Comparison of ENCODE assay signal across 17 cellular contexts in genomic region chr3:110654820-110655522, GRCh38.
DNase-seq lines count a peak whose midpoint lies in the region; ATAC-seq and TF ChIP-seq lines count a peak whose summit lies in the region.
"Had no signal": no experiment of that assay in that cellular context is flagged by ENCODE, and none has a peak within 500 bp of the region (broad histone marks: within the 10 kb centered on the region; RNA-seq: fewer than 3 reads in every experiment).

No MANE protein-coding gene starts in this region.

- H4K8ac ChIP-seq in IMR-90 (ENCODE audit: low read depth in 2 of 2, low read length in 2 of 2), result no peak overlapping the region

- TF ChIP-seq POLR2A in IMR-90 (IDR thresholded peaks at IDR 0.05; ENCODE audit: low read depth, low read length), result no peak

- H3K23ac ChIP-seq in IMR-90 (ENCODE audit: low read depth, low read length), result no peak overlapping the region

- no peaks in the 10 kb centered on the region for H3K27me3 Mint-ChIP-seq in activated naive CD8-positive, alpha-beta T cell treated with anti-CD3 and anti-CD28 coated beads, Interleukin-2, amount 50 U/mL, for 24 hours
- H3K27me3 Mint-ChIP-seq in activated CD8-positive, alpha-beta T cell treated with anti-CD3 and anti-CD28 coated beads for 36 hours, result no peaks in the 10 kb centered on the region

- TF ChIP-seq CTCF in 22Rv1 (IDR thresholded peaks at IDR 0.05) (no peak), IMR-90 (conservative IDR thresholded peaks at IDR 0.05; ENCODE audit: low read depth, low read length) (no peak), BE2C (IDR thresholded peaks at IDR 0.05; ENCODE audit: low read depth, low read length) (no peak)
- TF ChIP-seq CTCF in activated CD8-positive, alpha-beta T cell treated with anti-CD3 and anti-CD28 coated beads for 36 hours (IDR thresholded peaks at IDR 0.05), result no peak

- H3K4me1 ChIP-seq in IMR-90 (ENCODE audit: control insufficient read depth, insufficient read depth, low read length) (peaks cover 4% of the 10 kb centered on the region; the same call in 1 of the 2 replicates), mucosa of rectum (ENCODE audit: control insufficient read depth in 2 of 2, insufficient read depth in 2 of 2, low read length in 2 of 2) (peaks cover 6 to 14% of the 10 kb centered on the region in 2 donors), BE2C (no peaks in the 10 kb centered on the region)

- no peak overlapping the region for H3K27ac Mint-ChIP-seq in activated naive CD8-positive, alpha-beta T cell treated with anti-CD3 and anti-CD28 coated beads, Interleukin-2, amount 50 U/mL, for 24 hours
- no peak overlapping the region for H3K27ac Mint-ChIP-seq in activated CD8-positive, alpha-beta T cell treated with anti-CD3 and anti-CD28 coated beads for 36 hours

- no peak for ATAC-seq in IMR-90 (ENCODE audit: low read depth)
- peak; percentile 81 for ATAC-seq in left colon
- ATAC-seq in activated naive CD8-positive, alpha-beta T cell treated with anti-CD3 and anti-CD28 coated beads, Interleukin-2, amount 50 U/mL, for 24 hours, result no peak
- ATAC-seq in activated CD8-positive, alpha-beta T cell treated with anti-CD3 and anti-CD28 coated beads for 36 hours, result no peak
- no peak for ATAC-seq in GM19035 (IDR thresholded peaks at IDR 0.05; ENCODE audit: unreplicated experiment)
- ATAC-seq: GM12878 had no signal

- no peak overlapping the region for H3K4me2 ChIP-seq in IMR-90 (ENCODE audit: low read depth, low read length)

- H2BK120ac ChIP-seq in IMR-90 (ENCODE audit: low read depth, low read length), result no peak overlapping the region

- H2AK9ac ChIP-seq in IMR-90 (replicated peaks; ENCODE audit: low read depth, low read length, poor library complexity), result no peak overlapping the region

- no peak overlapping the region for H2BK5ac ChIP-seq in IMR-90 (ENCODE audit: low read depth, low read length, poor library complexity, severe bottlenecking)

- no peak overlapping the region for H4K5ac ChIP-seq in IMR-90 (ENCODE audit: low read depth, low read length)

- H3K4me3 ChIP-seq in IMR-90 (ENCODE audit: insufficient read depth, low read depth, low read length), result no peak overlapping the region
- H3K4me3 ChIP-seq in mucosa of rectum (ENCODE audit: low read length in 2 of 2), result peak overlapping the region in 1 of 2 donors; percentile 18
- H3K4me3 ChIP-seq in BE2C (ENCODE audit: low read depth, low read length), result no peak overlapping the region
- H3K4me3 ChIP-seq: GM12878, SJSA1 had no signal

- H2AFZ ChIP-seq in IMR-90 (replicated peaks; ENCODE audit: low read length, poor library complexity), result no peak overlapping the region

- H3K9me1 ChIP-seq in IMR-90 (ENCODE audit: insufficient read depth, low read length), result 0 out of 2 replicates have a peak, but pooled peaks cover 2% of the 10 kb centered on the region

- no peak overlapping the region for H3K56ac ChIP-seq in IMR-90 (ENCODE audit: extremely low read depth, insufficient read depth, low read length)

- intact Hi-C loops in IMR-90 (cut with micrococcal nuclease) (no loop called here), left colon (cut with DNase I, micrococcal nuclease) (no loop called here)
- intact Hi-C loops in activated CD8-positive, alpha-beta T cell treated with anti-CD3 and anti-CD28 coated beads for 36 hours (cut with micrococcal nuclease), result no loop called here

- TF ChIP-seq RAD21 in IMR-90 (IDR thresholded peaks at IDR 0.05; ENCODE audit: low read length), result no peak

- in situ Hi-C loops in IMR-90 (cut with MboI; ENCODE audit: low sequenced_read_pairs), result no loop called here

- no peaks in the 10 kb centered on the region for H3K36me3 Mint-ChIP-seq in activated naive CD8-positive, alpha-beta T cell treated with anti-CD3 and anti-CD28 coated beads, Interleukin-2, amount 50 U/mL, for 24 hours (ENCODE audit: low read depth)
- H3K36me3 Mint-ChIP-seq in activated CD8-positive, alpha-beta T cell treated with anti-CD3 and anti-CD28 coated beads for 36 hours (ENCODE audit: low read depth), result no peaks in the 10 kb centered on the region

- no peak overlapping the region for H2AK5ac ChIP-seq in IMR-90 (ENCODE audit: low read depth, low read length)

- no TSS peak for BruUV-seq in IMR-90 (replicated peaks; lab: Mats Ljungman, UMichigan)

- DNase-seq in IMR-90 (no peak), left colon (no peak), BE2C (no peak)
- no peak for DNase-seq in activated naive CD8-positive, alpha-beta T cell treated with anti-CD3 and anti-CD28 coated beads, Interleukin-2, amount 50 U/mL, for 24 hours
- no peak for DNase-seq in activated CD8-positive, alpha-beta T cell treated with anti-CD3 and anti-CD28 coated beads for 36 hours
- DNase-seq: C1 segment of cervical spinal cord, DMS 273 treated with DMSO at 0.1 percent for 48 hours, GDM1, KBM-7, NCI-H1436, NCI-H2081 treated with DMSO at 0.1 percent for 48 hours, NCI-H510A treated with DMSO at 0.1 percent for 48 hours had no signal

- no peaks in the 10 kb centered on the region for H3K27me3 ChIP-seq in IMR-90 (ENCODE audit: control insufficient read depth, insufficient read depth, low read length)
- H3K27me3 ChIP-seq in mucosa of rectum (ENCODE audit: control insufficient read depth in 2 of 2, insufficient read depth in 2 of 2, low read length in 2 of 2), result no peaks in the 10 kb centered on the region
- H3K27me3 ChIP-seq in BE2C, result no peaks in the 10 kb centered on the region
- H3K27me3 ChIP-seq: SJSA1 had no signal

- no peak overlapping the region for H4K91ac ChIP-seq in IMR-90 (ENCODE audit: insufficient read depth, low read depth, low read length)

- no peak overlapping the region for H3K4ac ChIP-seq in IMR-90 (ENCODE audit: low read depth, low read length)

- H3K18ac ChIP-seq in IMR-90 (ENCODE audit: low read depth, low read length), result no peak overlapping the region

- no CpG with 5 or more reads among the region's 3 CpGs for WGBS in IMR-90 (ENCODE audit: extremely low coverage in 2 of 2, insufficient read length in 1 of 2), 2 experiments

- no peaks in the 10 kb centered on the region for H3K4me1 Mint-ChIP-seq in activated naive CD8-positive, alpha-beta T cell treated with anti-CD3 and anti-CD28 coated beads, Interleukin-2, amount 50 U/mL, for 24 hours
- no peaks in the 10 kb centered on the region for H3K4me1 Mint-ChIP-seq in activated CD8-positive, alpha-beta T cell treated with anti-CD3 and anti-CD28 coated beads for 36 hours (ENCODE audit: low read depth)

- no peak overlapping the region for H2BK15ac ChIP-seq in IMR-90 (ENCODE audit: low read depth, low read length)

- H3K79me1 ChIP-seq in IMR-90 (ENCODE audit: low read depth in 1 of 2, low read length in 2 of 2), result no peaks in the 10 kb centered on the region

- H3K4me3 Mint-ChIP-seq in activated naive CD8-positive, alpha-beta T cell treated with anti-CD3 and anti-CD28 coated beads, Interleukin-2, amount 50 U/mL, for 24 hours, result no peak overlapping the region
- no peak overlapping the region for H3K4me3 Mint-ChIP-seq in activated CD8-positive, alpha-beta T cell treated with anti-CD3 and anti-CD28 coated beads for 36 hours

- H3K27ac ChIP-seq in 22Rv1 (peak overlapping the region; percentile 3; the same call in 1 of the 2 replicates), IMR-90 (ENCODE audit: insufficient read depth, low read length) (no peak overlapping the region), mucosa of rectum (ENCODE audit: low read depth in 2 of 2, low read length in 2 of 2) (peak overlapping the region; percentile 62 to 70)
- H3K27ac ChIP-seq: SJSA1 had no signal

- dilution Hi-C loops in IMR-90 (cut with HindIII; ENCODE audit: low sequenced_read_pairs, unreplicated experiment), result no loop called here

- H3K9me3 ChIP-seq in IMR-90 (ENCODE audit: control insufficient read depth, insufficient read depth, low read length), result no peaks in the 10 kb centered on the region
- H3K9me3 ChIP-seq in mucosa of rectum (ENCODE audit: control insufficient read depth in 2 of 2, low read length in 2 of 2), result no peaks in the 10 kb centered on the region
- no peaks in the 10 kb centered on the region for H3K9me3 ChIP-seq in BE2C
- H3K9me3 ChIP-seq: SJSA1 had no signal

- CTCF ChIA-PET in IMR-90 (lab: Yijun Ruan, JAX), result no interaction called here
- CTCF ChIA-PET in activated CD8-positive, alpha-beta T cell treated with anti-CD3 and anti-CD28 coated beads for 36 hours (lab: Charles Lee), result no interaction called here

- no peak overlapping the region for H2BK20ac ChIP-seq in IMR-90 (ENCODE audit: low read depth, low read length)

- no peak overlapping the region for H3K14ac ChIP-seq in IMR-90 (replicated peaks; ENCODE audit: low read depth, low read length)

- POLR2A ChIA-PET in IMR-90 (lab: Charles Lee; ENCODE audit: unreplicated experiment), result no interaction called here
- POLR2A ChIA-PET in activated CD8-positive, alpha-beta T cell treated with anti-CD3 and anti-CD28 coated beads for 36 hours (lab: Charles Lee), result no interaction called here

- no peak overlapping the region for H3K9ac ChIP-seq in IMR-90 (ENCODE audit: low read depth, low read length)
- no peak overlapping the region for H3K9ac ChIP-seq in mucosa of rectum (ENCODE audit: low read depth in 1 of 2, low read length in 2 of 2)

- H4K20me1 ChIP-seq in IMR-90 (ENCODE audit: insufficient read depth, low read length), result no peaks in the 10 kb centered on the region

- H3K36me3 ChIP-seq in IMR-90 (ENCODE audit: control insufficient read depth, insufficient read depth, low read length), result no peaks in the 10 kb centered on the region
- H3K36me3 ChIP-seq in mucosa of rectum (ENCODE audit: control insufficient read depth in 2 of 2, insufficient read depth in 2 of 2, low read length in 2 of 2), result no peaks in the 10 kb centered on the region
- no peaks in the 10 kb centered on the region for H3K36me3 ChIP-seq in BE2C
- H3K36me3 ChIP-seq: SJSA1 had no signal

- no peaks in the 10 kb centered on the region for H3K9me3 Mint-ChIP-seq in activated naive CD8-positive, alpha-beta T cell treated with anti-CD3 and anti-CD28 coated beads, Interleukin-2, amount 50 U/mL, for 24 hours
- H3K9me3 Mint-ChIP-seq in activated CD8-positive, alpha-beta T cell treated with anti-CD3 and anti-CD28 coated beads for 36 hours, result no peaks in the 10 kb centered on the region

TF ChIP-seq in IMR-90, 13 proteins besides CTCF, POLR2A, EP300 and RAD21:
- TF ChIP-seq NFE2L2 (IDR thresholded peaks at IDR 0.05; ENCODE audit: low read depth, low read length) (peak; percentile 26; the same call in 1 of the 2 replicates), MAZ (IDR thresholded peaks at IDR 0.05; ENCODE audit: borderline replicate concordance, low read depth, low read length) (no peak), MAFK (IDR thresholded peaks at IDR 0.05; ENCODE audit: low read depth, low read length) (0 out of 2 replicates have a peak, but pooled peaks have one; percentile 15)
